ENCODE assay signal across 8 cellular contexts in genomic region chr3:185823280-185824044, GRCh38. TPM values are rescaled to one million over a fixed set of nuclear protein-coding genes. Genes with fewer than 3 reads are reported as not detected.
DNase-seq lines count a peak whose midpoint lies in the region; ATAC-seq and TF ChIP-seq lines count a peak whose summit lies in the region.

No MANE protein-coding gene starts in this region.

- peak overlapping the region; percentile 93 for H3K4me2 ChIP-seq in MM.1S (ENCODE audit: low read depth, low read length)

- H3K4me1 Mint-ChIP-seq in activated T-helper 17 cell treated with anti-CD3 and anti-CD28 coated beads, Interleukin-2, amount 50 U/mL, for 72 hours: peaks cover 4% of the 10 kb centered on the region
- peaks cover 26% of the 10 kb centered on the region for H3K4me1 Mint-ChIP-seq in glutamatergic neuron (ENCODE audit: low read depth, unreplicated experiment)

- H3K79me2 ChIP-seq in MM.1S (ENCODE audit: low read length): peaks cover 46% of the 10 kb centered on the region

- no peak for TF ChIP-seq POLR2A in ovary (IDR thresholded peaks at IDR 0.05)

- no peaks in the 10 kb centered on the region for H3K9me3 ChIP-seq in MM.1S (replicated peaks; ENCODE audit: insufficient read depth, low read length)
- no peaks in the 10 kb centered on the region for H3K9me3 ChIP-seq in ovary

- H3K27me3 Mint-ChIP-seq in activated T-helper 17 cell treated with anti-CD3 and anti-CD28 coated beads, Interleukin-2, amount 50 U/mL, for 72 hours: peaks cover 60% of the 10 kb centered on the region
- H3K27me3 Mint-ChIP-seq in glutamatergic neuron (ENCODE audit: unreplicated experiment): peaks cover 11% of the 10 kb centered on the region

- no peaks in the 10 kb centered on the region for H3K9me2 ChIP-seq in MM.1S (replicated peaks; ENCODE audit: insufficient read depth, low read length)

- peak; percentile 63 for DNase-seq in ELR (ENCODE audit: low read depth)
- DNase-seq in MM.1S: peak; percentile 52
- peak; percentile 61 for DNase-seq in glutamatergic neuron
- peak; percentile 35 to 63 (median 37) for DNase-seq in ovary
- DNase-seq in stimulated activated naive CD4-positive, alpha-beta T cell treated with Interleukin-2 at 50 U/mL for 16 hours (lab: John Stamatoyannopoulos, UW): no peak
- no peak for DNase-seq in NK-92 (lab: John Stamatoyannopoulos, UW; ENCODE audit: unreplicated experiment)

- peak; percentile 18 for ATAC-seq in activated T-helper 17 cell treated with anti-CD3 and anti-CD28 coated beads, Interleukin-2, amount 50 U/mL, for 72 hours (replicated peaks)
- no peak for ATAC-seq in GM18858 (IDR thresholded peaks at IDR 0.05; ENCODE audit: unreplicated experiment)

- H3K9me3 Mint-ChIP-seq in activated T-helper 17 cell treated with anti-CD3 and anti-CD28 coated beads, Interleukin-2, amount 50 U/mL, for 72 hours: no peaks in the 10 kb centered on the region
- H3K9me3 Mint-ChIP-seq in glutamatergic neuron (ENCODE audit: unreplicated experiment): peaks cover 14% of the 10 kb centered on the region

- peaks cover 6% of the 10 kb centered on the region for H3F3A ChIP-seq in MM.1S (ENCODE audit: insufficient read depth, low read length)

- TF ChIP-seq EP300 in ovary (IDR thresholded peaks at IDR 0.05): no peak

- no peaks in the 10 kb centered on the region for H4K20me1 ChIP-seq in MM.1S (ENCODE audit: insufficient read depth, low read length)

- peaks cover 6% of the 10 kb centered on the region for H3K36me3 Mint-ChIP-seq in activated T-helper 17 cell treated with anti-CD3 and anti-CD28 coated beads, Interleukin-2, amount 50 U/mL, for 72 hours (ENCODE audit: low read depth)
- peaks cover 4% of the 10 kb centered on the region for H3K36me3 Mint-ChIP-seq in glutamatergic neuron (ENCODE audit: unreplicated experiment)

- intact Hi-C loops in ovary (cut with DNase I): loop anchor here in 1 of 4 donors (10.0 kb wide), 1 partner anchor 111 kb away; the partner anchor contains the start of gene TRA2B

- H2AFZ ChIP-seq in MM.1S (ENCODE audit: low read length): peak overlapping the region; percentile 98

- H3K36me3 ChIP-seq in MM.1S (replicated peaks; ENCODE audit: insufficient read depth, low read length) (no peaks in the 10 kb centered on the region), ovary (no peaks in the 10 kb centered on the region)

- H3K4me3 ChIP-seq in MM.1S (ENCODE audit: low read length) (peak overlapping the region; percentile 93), ovary (peak overlapping the region; percentile 56)

- H3K4me1 ChIP-seq in MM.1S (ENCODE audit: low read length): peaks cover 6% of the 10 kb centered on the region
- H3K4me1 ChIP-seq in ovary (ENCODE audit: insufficient read depth): peaks cover 4% of the 10 kb centered on the region

- 1% methylated on average over 56 to 79 of the region's 79 CpGs for WGBS in ovary, 3 donors

- H3K4me3 Mint-ChIP-seq in activated T-helper 17 cell treated with anti-CD3 and anti-CD28 coated beads, Interleukin-2, amount 50 U/mL, for 72 hours: peak overlapping the region; percentile 76
- H3K4me3 Mint-ChIP-seq in glutamatergic neuron (ENCODE audit: unreplicated experiment): peak overlapping the region; percentile 90

- H3K27ac ChIP-seq in MM.1S (ENCODE audit: low read length): no peak overlapping the region
- H3K27ac ChIP-seq in ovary: peak overlapping the region; percentile 52 to 84

- H3K27me3 ChIP-seq in MM.1S (replicated peaks; ENCODE audit: insufficient read depth, low read length): no peaks in the 10 kb centered on the region
- H3K27me3 ChIP-seq in ovary: no peaks in the 10 kb centered on the region

- H3K9ac ChIP-seq in MM.1S (ENCODE audit: low read length): peak overlapping the region; percentile 69

- H3K27ac Mint-ChIP-seq in activated T-helper 17 cell treated with anti-CD3 and anti-CD28 coated beads, Interleukin-2, amount 50 U/mL, for 72 hours: no peak overlapping the region
- H3K27ac Mint-ChIP-seq in glutamatergic neuron (ENCODE audit: unreplicated experiment): peak overlapping the region; percentile 97

- TF ChIP-seq CTCF in MM.1S (IDR thresholded peaks at IDR 0.05; ENCODE audit: low read length) (0 out of 2 replicates have a peak, but pooled peaks have one; percentile 10), glutamatergic neuron (IDR thresholded peaks at IDR 0.05; ENCODE audit: partially characterized antibody, unreplicated experiment) (no peak), ovary (IDR thresholded peaks at IDR 0.05) (peak in 1 of 3 donors; percentile 11)

RNA-seq across cellular contexts. Expression of gene IGF2BP2, which starts 1.4 kb away (rescaled TPM):
- under 1 TPM; 0.28 to 0.82 TPM for total RNA-seq in activated T-helper 17 cell treated with anti-CD3 and anti-CD28 coated beads, Interleukin-2, amount 50 U/mL, for 72 hours
- 118 TPM for total RNA-seq in glutamatergic neuron (ENCODE audit: unreplicated experiment)
- 10 to 100 TPM in 6 of 7 donors, 1 to 10 TPM in 1; 7.1 to 31.1 (median 16.6) TPM for total RNA-seq in ovary
- 1 to 10 TPM; 4.6 to 6.8 TPM for polyA plus RNA-seq in ovary

Comparison
In these comparisons a context has a peak if more than half of its experiments do, and no peak if none do; other contexts are left out.
1. DNase-seq: peak in ELR (single experiment), MM.1S (single experiment), glutamatergic neuron (single experiment) and ovary (5 of 5); none in stimulated activated naive CD4-positive, alpha-beta T cell treated with Interleukin-2 at 50 U/mL for 16 hours (single experiment) and NK-92 (single experiment).
2. RNA of gene IGF2BP2, which starts 1.4 kb away (total RNA-seq): 118 TPM in glutamatergic neuron (single experiment) and 7.1 to 31.1 TPM in ovary; 0.28 to 0.82 TPM in activated T-helper 17 cell treated with anti-CD3 and anti-CD28 coated beads, Interleukin-2, amount 50 U/mL, for 72 hours; every median in the first group is over 4 times any median in the second.